In the genomic region with DNA sequence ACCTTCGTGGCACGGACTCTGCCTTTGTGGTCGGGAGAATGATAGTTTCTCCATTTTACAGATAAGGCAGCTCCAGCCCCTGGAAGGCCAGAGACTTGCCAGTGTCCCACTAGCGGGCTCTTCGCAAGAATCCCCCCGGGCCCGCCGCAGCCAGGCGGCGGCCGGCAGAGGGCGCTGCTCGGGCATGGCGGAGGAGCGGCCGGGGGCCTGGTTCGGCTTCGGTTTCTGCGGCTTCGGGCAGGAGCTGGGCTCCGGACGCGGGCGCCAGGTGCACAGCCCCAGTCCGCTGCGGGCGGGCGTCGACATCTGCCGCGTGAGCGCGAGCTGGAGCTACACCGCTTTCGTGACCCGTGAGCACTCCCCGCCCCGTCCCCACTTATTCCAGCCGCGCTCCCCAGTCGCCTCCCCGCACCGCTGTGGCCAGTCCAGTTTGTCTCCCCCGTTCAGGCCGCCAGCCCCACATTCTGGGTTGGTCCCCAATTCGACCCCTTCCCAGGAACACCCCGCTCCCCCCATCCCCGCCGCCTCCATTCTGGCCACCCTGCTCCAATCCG, we compare ENCODE assay signal across 8 cellular contexts. TPM values are rescaled to one million over a fixed set of nuclear protein-coding genes. Genes with fewer than 3 reads are reported as not detected.
A peak's percentile ranks its signal among the peaks of the same experiment; 100 is the strongest.
DNase-seq lines count a peak whose midpoint lies in the region; ATAC-seq and TF ChIP-seq lines count a peak whose summit lies in the region.

No MANE protein-coding gene starts in this region.

- in situ Hi-C loops in GM23248 (cut with MboI), result no loop called here

- peak overlapping the region; percentile 75 for H3K9ac ChIP-seq in GM23248

- peak overlapping the region; percentile 98 for H3K4me2 ChIP-seq in GM23248 (ENCODE audit: unreplicated experiment)

- H3K27me3 ChIP-seq in GM23248 (replicated peaks; ENCODE audit: insufficient read depth), result no peaks in the 10 kb centered on the region

- H3K79me2 ChIP-seq in GM23248 (ENCODE audit: insufficient read depth), result no peaks in the 10 kb centered on the region

- H3K27ac ChIP-seq in GM23248, result no peak overlapping the region

- no peaks in the 10 kb centered on the region for H3K9me3 ChIP-seq in GM23248 (ENCODE audit: low read depth)

- H2AFZ ChIP-seq in GM23248, result peak overlapping the region; percentile 77

- 1 to 2% methylated on average over 34 to 46 of the region's 50 CpGs for WGBS in GM23248 (ENCODE audit: low coverage in 1 of 2, low lambda C conversion rate in 2 of 2, missing lambda C conversion rate in 2 of 2), 2 experiments

- peaks cover 12% of the 10 kb centered on the region; the same call in 1 of the 2 replicates for H3K4me1 ChIP-seq in GM23248 (ENCODE audit: insufficient read depth)

- DNase-seq in 8988T (peak; percentile 82), GM23248 (peak; percentile 85), NCI-H774 (lab: John Stamatoyannopoulos, UW) (peak; percentile 69), activated T-cell treated with anti-CD3 and anti-CD28 coated beads for 48 hours (ENCODE audit: low read depth) (peak; percentile 69), epithelial cell of esophagus (ENCODE audit: low read depth) (peak; percentile 66), middle frontal gyrus (ENCODE audit: extremely low spot score, low spot score) (peak; percentile 44)
- DNase-seq in stimulated activated CD8-positive, alpha-beta memory T cell treated with anti-CD3 and anti-CD28 coated beads, Interleukin-2, amount 100 ng/mL, for 1 hour (ENCODE audit: low read depth in 2 of 2), result peak; percentile 35

- H3K4me3 ChIP-seq in GM23248 (peak overlapping the region; percentile 71), epithelial cell of esophagus (ENCODE audit: low read length) (peak overlapping the region; percentile 90)

- no peaks in the 10 kb centered on the region for H4K20me1 ChIP-seq in GM23248 (ENCODE audit: insufficient read depth)

- H3F3A ChIP-seq in GM23248 (ENCODE audit: insufficient read depth), result 0 out of 2 replicates have a peak, but pooled peaks cover 5% of the 10 kb centered on the region

- H3K9me2 ChIP-seq in GM23248 (ENCODE audit: insufficient read depth), result no peaks in the 10 kb centered on the region

- no peaks in the 10 kb centered on the region for H3K36me3 ChIP-seq in GM23248 (ENCODE audit: low read depth)

- ATAC-seq in HG03025 (IDR thresholded peaks at IDR 0.05; ENCODE audit: low FRiP score, unreplicated experiment), result no peak

- TF ChIP-seq CTCF in epithelial cell of esophagus (IDR thresholded peaks at IDR 0.05; ENCODE audit: insufficient read depth, low read depth, low read length, missing control alignments), result peak; percentile 62

RNA-seq across cellular contexts. Expression of a gene that starts 1.9 kb away (rescaled TPM):
- total RNA-seq in GM23248 (2014; rRNA removed; shearing (Covaris generic)), result 13.0 and 19.0 TPM in 2 replicates
- 9.8 and 10.2 TPM in 2 replicates for polyA plus RNA-seq in GM23248 (2016; fragmentation: Nextera tagmentation; extraction: Ambion mirVana)

RNA-seq across cellular contexts. Expression of a gene that starts 21.5 kb away (rescaled TPM):
- total RNA-seq in GM23248 (2014; rRNA removed; shearing (Covaris generic)), result 58.8 and 75.8 TPM in 2 replicates
- 58.6 and 59.7 TPM in 2 replicates for polyA plus RNA-seq in GM23248 (2016; fragmentation: Nextera tagmentation; extraction: Ambion mirVana)

RNA-seq across cellular contexts. Expression of a gene that starts 24.3 kb away (rescaled TPM):
- total RNA-seq in GM23248 (2014; rRNA removed; shearing (Covaris generic)), result 9.7 and 17.3 TPM in 2 replicates
- 11.1 and 13.5 TPM in 2 replicates for polyA plus RNA-seq in GM23248 (2016; fragmentation: Nextera tagmentation; extraction: Ambion mirVana)

RNA-seq across cellular contexts. Expression of a gene that starts 37.7 kb away (rescaled TPM):
- 74.5 and 93.5 TPM in 2 replicates for total RNA-seq in GM23248 (2014; rRNA removed; shearing (Covaris generic))
- polyA plus RNA-seq in GM23248 (2016; fragmentation: Nextera tagmentation; extraction: Ambion mirVana), result 64.1 and 68.0 TPM in 2 replicates

RNA-seq across cellular contexts. Expression of a gene that starts 53.5 kb away (rescaled TPM):
- 5.9 and 7.7 TPM in 2 replicates for total RNA-seq in GM23248 (2014; rRNA removed; shearing (Covaris generic))
- 4.3 and 5.1 TPM in 2 replicates for polyA plus RNA-seq in GM23248 (2016; fragmentation: Nextera tagmentation; extraction: Ambion mirVana)

Comparison
In these comparisons a context has a peak if more than half of its experiments do, and no peak if none do; other contexts are left out.
1. DNase-seq: peak in every context shown above with its lines; median percentile 85 in GM23248; 82 in 8988T; 69 in NCI-H774; 69 in activated T-cell treated with anti-CD3 and anti-CD28 coated beads for 48 hours; 66 in epithelial cell of esophagus; 44 in middle frontal gyrus; 35 in stimulated activated CD8-positive, alpha-beta memory T cell treated with anti-CD3 and anti-CD28 coated beads, Interleukin-2, amount 100 ng/mL, for 1 hour.